1 cellular context compared by ENCODE assay signal in genomic region chr5:68287976-68288755, GRCh38.
TF ChIP-seq lines count a peak whose summit lies in the region.

No MANE protein-coding gene starts in this region.

TF ChIP-seq in HepG2, 621 proteins besides CTCF, POLR2A, EP300 and RAD21 (continued from another document and continues in another):
- peak; percentile 51; the same call in 1 of the 2 replicates for TF ChIP-seq ZNF275 (CRISPR knock-in tag; IDR thresholded peaks at IDR 0.05; ENCODE audit: borderline replicate concordance)
- TF ChIP-seq ZNF549 (CRISPR knock-in tag; IDR thresholded peaks at IDR 0.05) = no peak
- TF ChIP-seq HOXA9 (CRISPR knock-in tag; IDR thresholded peaks at IDR 0.05; ENCODE audit: borderline replicate concordance) = no peak
- no peak for TF ChIP-seq PBX2 (CRISPR knock-in tag; IDR thresholded peaks at IDR 0.05)
- TF ChIP-seq AHR (CRISPR knock-in tag; IDR thresholded peaks at IDR 0.05) = no peak
- no peak for TF ChIP-seq RFX3 (CRISPR knock-in tag; IDR thresholded peaks at IDR 0.05)
- TF ChIP-seq DR1 (CRISPR knock-in tag; IDR thresholded peaks at IDR 0.05) = no peak
- TF ChIP-seq ZBTB34 (CRISPR knock-in tag; IDR thresholded peaks at IDR 0.05) = no peak; the same call in 1 of the 2 replicates
- no peak; the same call in 1 of the 2 replicates for TF ChIP-seq POGZ (CRISPR knock-in tag; IDR thresholded peaks at IDR 0.05)
- no peak for TF ChIP-seq JARID2 (CRISPR knock-in tag; IDR thresholded peaks at IDR 0.05; ENCODE audit: insufficient replicate concordance)
- TF ChIP-seq TBX2 (CRISPR knock-in tag; IDR thresholded peaks at IDR 0.05; ENCODE audit: borderline replicate concordance) = peak; percentile 88
- no peak; the same call in 1 of the 2 replicates for TF ChIP-seq ZNF879 (CRISPR knock-in tag; IDR thresholded peaks at IDR 0.05)
- peak; percentile 44; the same call in 1 of the 2 replicates for TF ChIP-seq GATA4 (IDR thresholded peaks at IDR 0.05; ENCODE audit: borderline replicate concordance, low read depth)
- peak; percentile 72; the same call in 1 of the 2 replicates for TF ChIP-seq KMT2A (CRISPR knock-in tag; IDR thresholded peaks at IDR 0.05)
- no peak for TF ChIP-seq MTF1 (CRISPR knock-in tag; IDR thresholded peaks at IDR 0.05)
- TF ChIP-seq NFE2L2 (IDR thresholded peaks at IDR 0.05; ENCODE audit: low read length) = no peak
- TF ChIP-seq BRD4 (CRISPR knock-in tag; IDR thresholded peaks at IDR 0.05) = no peak; the same call in 1 of the 2 replicates
- no peak for TF ChIP-seq ZBTB1 (CRISPR knock-in tag; IDR thresholded peaks at IDR 0.05; ENCODE audit: borderline replicate concordance)
- TF ChIP-seq USF2 (IDR thresholded peaks at IDR 0.05; ENCODE audit: low read depth, low read length) = no peak
- TF ChIP-seq USF2 (CRISPR knock-in tag; IDR thresholded peaks at IDR 0.05; ENCODE audit: borderline replicate concordance) = no peak
- 0 out of 2 replicates have a peak, but pooled peaks have one; percentile 8 for TF ChIP-seq DNMT1 (CRISPR knock-in tag; IDR thresholded peaks at IDR 0.05)
- TF ChIP-seq ZNF446 (CRISPR knock-in tag; IDR thresholded peaks at IDR 0.05) = no peak
- no peak for TF ChIP-seq ZFAT (CRISPR knock-in tag; conservative IDR thresholded peaks at IDR 0.05)
- TF ChIP-seq MEF2D (CRISPR knock-in tag; IDR thresholded peaks at IDR 0.05) = peak; percentile 76; the same call in 1 of the 2 replicates
- no peak for TF ChIP-seq PAF1 (CRISPR knock-in tag; IDR thresholded peaks at IDR 0.05)
- TF ChIP-seq ZNF282 (IDR thresholded peaks at IDR 0.05; ENCODE audit: partially characterized antibody) = no peak
- TF ChIP-seq ZNF317 (CRISPR knock-in tag; IDR thresholded peaks at IDR 0.05) = no peak
- no peak for TF ChIP-seq JUN (CRISPR knock-in tag; IDR thresholded peaks at IDR 0.05)
- no peak for TF ChIP-seq PPARG (CRISPR knock-in tag; conservative IDR thresholded peaks at IDR 0.05)
- TF ChIP-seq THAP7 (CRISPR knock-in tag; IDR thresholded peaks at IDR 0.05) = no peak; the same call in 1 of the 2 replicates
- TF ChIP-seq SRF (IDR thresholded peaks at IDR 0.05; ENCODE audit: low read depth, low read length) = no peak
- peak; percentile 28; the same call in 1 of the 2 replicates for TF ChIP-seq IKZF5 (CRISPR knock-in tag; IDR thresholded peaks at IDR 0.05)
- peak in 1 of 2 experiments; percentile 69; a peak in 2 of 4 replicates for TF ChIP-seq HMGXB4 (CRISPR knock-in tag; IDR thresholded peaks at IDR 0.05; ENCODE audit: borderline replicate concordance in 1 of 2, low read depth in 1 of 2)
- no peak for TF ChIP-seq ZNF224 (CRISPR knock-in tag; IDR thresholded peaks at IDR 0.05)
- TF ChIP-seq MYNN (CRISPR knock-in tag; IDR thresholded peaks at IDR 0.05; ENCODE audit: low read depth) = no peak
- no peak for TF ChIP-seq NPAS2 (CRISPR knock-in tag; IDR thresholded peaks at IDR 0.05; ENCODE audit: borderline replicate concordance)
- TF ChIP-seq NFE2 (CRISPR knock-in tag; IDR thresholded peaks at IDR 0.05) = no peak
- no peak for TF ChIP-seq ZNF136 (CRISPR knock-in tag; IDR thresholded peaks at IDR 0.05; ENCODE audit: low read depth)
- no peak for TF ChIP-seq RNF2 (conservative IDR thresholded peaks at IDR 0.05; ENCODE audit: low read depth)
- TF ChIP-seq SATB2 (CRISPR knock-in tag; IDR thresholded peaks at IDR 0.05) = no peak
- TF ChIP-seq HMGA1 (CRISPR knock-in tag; conservative IDR thresholded peaks at IDR 0.05) = no peak
- peak; percentile 86 for TF ChIP-seq SALL1 (CRISPR knock-in tag; IDR thresholded peaks at IDR 0.05)
- no peak for TF ChIP-seq ZFP1 (CRISPR knock-in tag; IDR thresholded peaks at IDR 0.05)
- no peak for TF ChIP-seq ZNF577 (CRISPR knock-in tag; IDR thresholded peaks at IDR 0.05; ENCODE audit: borderline replicate concordance, low read depth)
- TF ChIP-seq ZNF280D (CRISPR knock-in tag; IDR thresholded peaks at IDR 0.05) = no peak
- peak; percentile 55; the same call in 1 of the 2 replicates for TF ChIP-seq ETV5 (CRISPR knock-in tag; IDR thresholded peaks at IDR 0.05; ENCODE audit: borderline replicate concordance)
- peak; percentile 77; the same call in 1 of the 2 replicates for TF ChIP-seq ZNF205 (CRISPR knock-in tag; IDR thresholded peaks at IDR 0.05)
- TF ChIP-seq ATF5 (CRISPR knock-in tag; IDR thresholded peaks at IDR 0.05; ENCODE audit: low read depth) = no peak
- no peak for TF ChIP-seq MBNL3 (CRISPR knock-in tag; conservative IDR thresholded peaks at IDR 0.05)
- peak; percentile 39; the same call in 1 of the 2 replicates for TF ChIP-seq ZNF792 (CRISPR knock-in tag; IDR thresholded peaks at IDR 0.05)
